ENCODE assay signal across 11 cellular contexts in genomic region chr15:96468036-96468435, GRCh38.
"Had no signal": no experiment of that assay in that cellular context is flagged by ENCODE, and none has a peak within 500 bp of the region (broad histone marks: within the 10 kb centered on the region; RNA-seq: fewer than 3 reads in every experiment).

No MANE protein-coding gene starts in this region.

- H3K4me2 ChIP-seq: GM23338 had no signal

- H3K4me3 ChIP-seq: GM23248, GM23338, HAP-1 had no signal

- H2AFZ ChIP-seq: GM23248, GM23338 had no signal

- H3K9ac ChIP-seq: GM23248 had no signal

- H3K4me1 ChIP-seq: HAP-1 had no signal

- H3K36me3 ChIP-seq: HAP-1 had no signal

- DNase-seq: GM23248, GOT3, H7, H9, HCEC 1CT, HFFc6 had no signal

- FAIRE-seq: H1, H54 had no signal

- ATAC-seq: GM23338, HCT116 had no signal

- H3K9me3 ChIP-seq: HAP-1 had no signal

- H3K27ac ChIP-seq: GM23248 had no signal
